8 cellular contexts compared by ENCODE assay signal in the genomic region with DNA sequence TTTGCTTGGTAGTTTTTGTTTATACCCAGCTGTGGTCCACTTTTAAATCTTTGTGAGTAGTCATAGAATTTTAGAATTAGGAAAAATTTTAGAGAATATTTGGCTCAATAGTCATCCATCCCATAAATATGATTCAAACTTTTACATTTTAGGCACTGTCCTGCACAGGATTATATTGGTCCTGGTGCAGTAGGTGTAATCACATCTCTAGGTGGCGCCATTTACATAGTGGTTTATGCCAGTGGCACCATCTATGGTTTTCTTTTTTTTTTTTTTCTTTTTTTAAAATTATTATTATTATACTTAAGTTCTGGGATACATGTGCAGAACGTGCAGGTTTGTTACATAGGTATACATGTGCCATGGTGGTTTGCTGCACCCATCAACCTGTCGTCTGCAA.
DNase-seq lines count a peak whose midpoint lies in the region; ATAC-seq and TF ChIP-seq lines count a peak whose summit lies in the region.

No MANE protein-coding gene starts in this region.

- no peak for TF ChIP-seq POLR2A in adrenal gland (IDR thresholded peaks at IDR 0.05)

- no peaks in the 10 kb centered on the region for H3K27me3 ChIP-seq in adrenal gland

- POLR2A ChIA-PET in AG04449 (lab: Yijun Ruan, JAX) = no interaction called here

- ATAC-seq in GM18502 (IDR thresholded peaks at IDR 0.05; ENCODE audit: poor library complexity, unreplicated experiment) (peak; percentile 72), left lobe of liver (peak; percentile 75), GM21528 (IDR thresholded peaks at IDR 0.05; ENCODE audit: low FRiP score, unreplicated experiment) (no peak)

- H3K4me1 ChIP-seq in adrenal gland (replicated peaks in 1 of 2) = no peaks in the 10 kb centered on the region

- intact Hi-C loops in adrenal gland (cut with DNase I) = loop anchor here in 1 of 2 donors (10.0 kb wide), 1 partner anchor 344 kb away; no protein-coding TSS in a partner anchor

- no peak overlapping the region for H3K27ac ChIP-seq in adrenal gland

- WGBS in adrenal gland, 4 donors = 37 to 48% (median 43%) methylated on average over 3 of the region's 3 CpGs

- H3K9me3 ChIP-seq in adrenal gland (replicated peaks in 1 of 3) = no peaks in the 10 kb centered on the region

- TF ChIP-seq CTCF in AG04449 (IDR thresholded peaks at IDR 0.05; ENCODE audit: insufficient read depth, low read length, missing control alignments) = peak; percentile 65
- TF ChIP-seq CTCF in adrenal gland (IDR thresholded peaks at IDR 0.05) = peak; percentile 31 to 73 (median 52)

- DNase-seq in AG04449 (ENCODE audit: low read depth, low spot score) = no peak
- peak; percentile 15 for DNase-seq in HPDE6-E6E7 (ENCODE audit: extremely low spot score)
- peak; percentile 20 to 57 (median 41) for DNase-seq in adrenal gland
- no peak for DNase-seq in left lobe of liver (ENCODE audit: low spot score)
- no peak for DNase-seq in NK-92 treated with Interleukin-12 subunit alpha and Interleukin-12 subunit beta, amount 100 ng/mL, for 24 hours (lab: John Stamatoyannopoulos, UW)
- no peak for DNase-seq in NCI-H187 treated with DMSO at 0.1 percent for 48 hours (lab: John Stamatoyannopoulos, UW)

- no peaks in the 10 kb centered on the region for H3K36me3 ChIP-seq in adrenal gland (replicated peaks in 1 of 2)

- CTCF ChIA-PET in AG04449 (lab: Yijun Ruan, JAX) = interaction anchor here (0.7 to 4.6 kb wide), 29 partner anchors 9 to 422 kb away, joined by 3 to 66 read pairs (median 5); no protein-coding TSS in a partner anchor

- H3K4me3 ChIP-seq in AG04449 (ENCODE audit: low read depth, low read length) = no peak overlapping the region
- H3K4me3 ChIP-seq in adrenal gland = no peak overlapping the region

Comparison
In these comparisons a context has a peak if more than half of its experiments do, and no peak if none do; other contexts are left out.
1. DNase-seq: peak in HPDE6-E6E7 (single experiment) and adrenal gland (7 of 7); none in AG04449 (single experiment), left lobe of liver (single experiment), NK-92 treated with Interleukin-12 subunit alpha and Interleukin-12 subunit beta, amount 100 ng/mL, for 24 hours (single experiment) and NCI-H187 treated with DMSO at 0.1 percent for 48 hours (single experiment).